Comparison of ENCODE assay signal across 19 cellular contexts in genomic region chrX:95949588-95949987, GRCh38.
DNase-seq lines count a peak whose midpoint lies in the region; ATAC-seq and TF ChIP-seq lines count a peak whose summit lies in the region.
"Had no signal": no experiment of that assay in that cellular context is flagged by ENCODE, and none has a peak within 500 bp of the region (broad histone marks: within the 10 kb centered on the region; RNA-seq: fewer than 3 reads in every experiment).

No MANE protein-coding gene starts in this region.

- CTCF ChIA-PET in PC-3 (lab: Charles Lee), result no interaction called here

- intact Hi-C loops in PC-3 (cut with micrococcal nuclease), result no loop called here

- H3K27ac ChIP-seq in PC-3 (ENCODE audit: low read length) (peak overlapping the region; percentile 44), epithelial cell of prostate (no peak overlapping the region)

- in situ Hi-C loops in HAP-1 (cut with MboI; ENCODE audit: low sequenced_read_pairs), result no loop called here

- peak overlapping the region; percentile 51; the same call in 1 of the 2 replicates for H3K4me2 ChIP-seq in PC-3 (ENCODE audit: low read length)

- H3K9ac ChIP-seq in PC-3 (ENCODE audit: low read length), result no peak overlapping the region

- peaks cover 22% of the 10 kb centered on the region for H3K4me1 ChIP-seq in PC-3 (ENCODE audit: insufficient read depth, low read length)
- H3K4me1 ChIP-seq in HAP-1, result no peaks in the 10 kb centered on the region
- H3K4me1 ChIP-seq in BE2C, result no peaks in the 10 kb centered on the region

- no peak overlapping the region for H2AFZ ChIP-seq in PC-3 (ENCODE audit: low read length)

- BruUV-seq in PC-3 (replicated peaks; lab: Mats Ljungman, UMichigan), result no TSS peak

- H3F3A ChIP-seq in PC-3 (ENCODE audit: low read length, unreplicated experiment), result no peaks in the 10 kb centered on the region

- no peaks in the 10 kb centered on the region for H3K79me2 ChIP-seq in PC-3 (ENCODE audit: low read length)

- H3K9me2 ChIP-seq in PC-3 (replicated peaks; ENCODE audit: low read length), result no peaks in the 10 kb centered on the region

- POLR2A ChIA-PET in PC-3 (lab: Charles Lee; ENCODE audit: unreplicated experiment), result no interaction called here

- H3K9me3 ChIP-seq in PC-3 (ENCODE audit: low read length), result no peaks in the 10 kb centered on the region
- H3K9me3 ChIP-seq in HAP-1, result no peaks in the 10 kb centered on the region
- H3K9me3 ChIP-seq in BE2C, result no peaks in the 10 kb centered on the region

- no peaks in the 10 kb centered on the region for H4K20me1 ChIP-seq in PC-3 (ENCODE audit: low read length)

- TF ChIP-seq CTCF in PC-3 (conservative IDR thresholded peaks at IDR 0.05; ENCODE audit: low read depth, low read length) (no peak), BE2C (IDR thresholded peaks at IDR 0.05; ENCODE audit: low read depth, low read length) (no peak)

- DNase-seq in DMS53 treated with DMSO at 0.1 percent for 48 hours (lab: John Stamatoyannopoulos, UW; ENCODE audit: unreplicated experiment) (peak; percentile 87), PC-3 (peak; percentile 85), epithelial cell of prostate (ENCODE audit: low read depth, low spot score) (peak; percentile 36), T-helper 1 cell (no peak), HAP-1 (ENCODE audit: low spot score in 2 of 2) (no peak), BE2C (no peak)
- DNase-seq: Calu3; CD8-positive, alpha-beta memory T cell; KBM-7; NCI-H1048; NCI-H1417; NCI-H1694; NCI-H2029 treated with DMSO at 0.1 percent for 48 hours; NCI-H2227 treated with DMSO at 0.1 percent for 48 hours; NCI-H526 treated with DMSO at 0.1 percent for 48 hours; RPMI8226; SHP77 treated with DMSO at 0.1 percent for 48 hours had no signal

- H3K27me3 ChIP-seq in PC-3 (ENCODE audit: low read length) (no peaks in the 10 kb centered on the region), HAP-1 (ENCODE audit: low read depth) (no peaks in the 10 kb centered on the region), BE2C (no peaks in the 10 kb centered on the region)

- H3K36me3 ChIP-seq in PC-3 (ENCODE audit: low read depth, low read length) (no peaks in the 10 kb centered on the region), HAP-1 (replicated peaks) (no peaks in the 10 kb centered on the region), BE2C (no peaks in the 10 kb centered on the region)

- peak; percentile 60 for ATAC-seq in PC-3
- ATAC-seq in GM21825 (IDR thresholded peaks at IDR 0.05; ENCODE audit: unreplicated experiment), result no peak
- ATAC-seq: HCT116 had no signal

- H3K4me3 ChIP-seq in PC-3 (ENCODE audit: low read length) (no peak overlapping the region), HAP-1 (no peak overlapping the region), BE2C (ENCODE audit: low read depth, low read length) (no peak overlapping the region)

Comparison
In these comparisons a context has a peak if more than half of its experiments do, and no peak if none do; other contexts are left out.
1. DNase-seq: peak in DMS53 treated with DMSO at 0.1 percent for 48 hours (single experiment), PC-3 (single experiment) and epithelial cell of prostate (single experiment); none in T-helper 1 cell (0 of 5), HAP-1 (0 of 2) and BE2C (single experiment).